8 cellular contexts compared by ENCODE assay signal in genomic region chr16:5072334-5073278, GRCh38. TPM values are rescaled to one million over a fixed set of nuclear protein-coding genes. Genes with fewer than 3 reads are reported as not detected.
DNase-seq lines count a peak whose midpoint lies in the region; ATAC-seq, FAIRE-seq and TF ChIP-seq lines count a peak whose summit lies in the region.

No MANE protein-coding gene starts in this region.

- DNase-seq in GDM1 (lab: John Stamatoyannopoulos, UW) (peak; percentile 2), PC-3 (no peak), esophagus squamous epithelium (lab: John Stamatoyannopoulos, UW) (no peak), GM12891 (ENCODE audit: insufficient read length, low spot score) (no peak)
- no peak for DNase-seq in central memory CD4-positive, alpha-beta T cell

- H3K9ac ChIP-seq in PC-3 (ENCODE audit: low read length), result peak overlapping the region; percentile 81
- no peak overlapping the region for H3K9ac ChIP-seq in parathyroid adenoma

- no peak for FAIRE-seq in GM12891 (lab: Jason Lieb, UNC)

- no peak for TF ChIP-seq CTCF in PC-3 (conservative IDR thresholded peaks at IDR 0.05; ENCODE audit: low read depth, low read length)
- TF ChIP-seq CTCF in esophagus squamous epithelium (IDR thresholded peaks at IDR 0.05), result no peak
- no peak for TF ChIP-seq CTCF in parathyroid adenoma (IDR thresholded peaks at IDR 0.05)

- 43 to 54% methylated on average over 8 of the region's 12 CpGs for WGBS in esophagus squamous epithelium, 2 donors

- H4K20me1 ChIP-seq in PC-3 (ENCODE audit: low read length), result no peaks in the 10 kb centered on the region

- H3K9me3 ChIP-seq in PC-3 (ENCODE audit: low read length) (no peaks in the 10 kb centered on the region), esophagus squamous epithelium (no peaks in the 10 kb centered on the region), parathyroid adenoma (ENCODE audit: control insufficient read depth, low read length) (no peaks in the 10 kb centered on the region)

- H3K36me3 ChIP-seq in PC-3 (ENCODE audit: low read depth, low read length) (no peaks in the 10 kb centered on the region), esophagus squamous epithelium (peaks cover 0 to 44% (median 0%) of the 10 kb centered on the region in 3 donors), parathyroid adenoma (ENCODE audit: control insufficient read depth, insufficient read depth, low read length) (no peaks in the 10 kb centered on the region)

- H3K79me2 ChIP-seq in PC-3 (ENCODE audit: low read length) (peaks cover 17% of the 10 kb centered on the region), parathyroid adenoma (no peaks in the 10 kb centered on the region)

- H2AFZ ChIP-seq in PC-3 (ENCODE audit: low read length), result peak overlapping the region; percentile 95
- peak overlapping the region; percentile 100 for H2AFZ ChIP-seq in parathyroid adenoma

- H3K4me1 ChIP-seq in PC-3 (ENCODE audit: insufficient read depth, low read length) (peaks cover 16% of the 10 kb centered on the region), esophagus squamous epithelium (peaks cover 0 to 24% (median 10%) of the 10 kb centered on the region in 3 donors), parathyroid adenoma (peaks cover 3% of the 10 kb centered on the region)

- ATAC-seq in PC-3 (no peak; the same call in 1 of the 2 replicates), GM19324 (IDR thresholded peaks at IDR 0.05; ENCODE audit: low FRiP score, unreplicated experiment) (no peak), HG02852 (IDR thresholded peaks at IDR 0.05; ENCODE audit: unreplicated experiment) (no peak)

- intact Hi-C loops in PC-3 (cut with micrococcal nuclease), result no loop called here
- intact Hi-C loops in esophagus squamous epithelium (cut with DNase I), result no loop called here

- CTCF ChIA-PET in PC-3 (lab: Charles Lee), result no interaction called here

- POLR2A ChIA-PET in PC-3 (lab: Charles Lee; ENCODE audit: unreplicated experiment), result interaction anchor here (0.6 kb wide), 1 partner anchor 12 kb away, joined by 10 read pairs; no protein-coding TSS in a partner anchor

- H3K4me2 ChIP-seq in PC-3 (ENCODE audit: low read length) (peak overlapping the region; percentile 86), parathyroid adenoma (ENCODE audit: low read length) (peak overlapping the region; percentile 86)

- no peaks in the 10 kb centered on the region for H3F3A ChIP-seq in PC-3 (ENCODE audit: low read length, unreplicated experiment)

- H3K9me2 ChIP-seq in PC-3 (replicated peaks; ENCODE audit: low read length), result no peaks in the 10 kb centered on the region

- H3K27ac ChIP-seq in PC-3 (ENCODE audit: low read length) (0 out of 2 replicates have a peak overlapping the region, but pooled peaks have one; percentile 11), esophagus squamous epithelium (peak overlapping the region; percentile 69 to 86 (median 79)), parathyroid adenoma (peak overlapping the region; percentile 62)

- TSS peak; percentile 55 for BruUV-seq in PC-3 (replicated peaks; lab: Mats Ljungman, UMichigan)

- H3K4me3 ChIP-seq in PC-3 (ENCODE audit: low read length) (peak overlapping the region; percentile 78), esophagus squamous epithelium (peak overlapping the region; percentile 58 to 84 (median 82)), parathyroid adenoma (ENCODE audit: low read depth, low read length) (peak overlapping the region; percentile 68)

- TF ChIP-seq POLR2A in esophagus squamous epithelium (IDR thresholded peaks at IDR 0.05) (no peak), GM12891 (IDR thresholded peaks at IDR 0.05; ENCODE audit: low read depth, low read length) (no peak)

- H3K27me3 ChIP-seq in PC-3 (ENCODE audit: low read length) (no peaks in the 10 kb centered on the region), esophagus squamous epithelium (no peaks in the 10 kb centered on the region), parathyroid adenoma (ENCODE audit: control insufficient read depth, insufficient read depth, low read length) (no peaks in the 10 kb centered on the region)

TF ChIP-seq in GM12891, 5 proteins besides CTCF, POLR2A, EP300 and RAD21:
- no peak for TF ChIP-seq SPI1 (IDR thresholded peaks at IDR 0.05; ENCODE audit: low read depth, low read length)
- no peak for TF ChIP-seq POLR2AphosphoS5 (IDR thresholded peaks at IDR 0.05; ENCODE audit: low read depth, low read length)
- TF ChIP-seq TAF1 (IDR thresholded peaks at IDR 0.05; ENCODE audit: low read depth, low read length), result no peak
- TF ChIP-seq PAX5 (IDR thresholded peaks at IDR 0.05; ENCODE audit: insufficient read depth, low read length, severe bottlenecking), result no peak
- no peak for TF ChIP-seq POU2F2 (IDR thresholded peaks at IDR 0.05; ENCODE audit: low read depth, low read length)

RNA-seq across cellular contexts. Expression of gene ALG1, which starts 1.0 kb away (rescaled TPM):
- total RNA-seq in PC-3 (2014; rRNA removed), result 22.9 and 29.7 TPM in 2 replicates
- 10 to 100 TPM; 14.9 to 18.7 (median 16.5) TPM for total RNA-seq in esophagus squamous epithelium
- 12.4 TPM for polyA plus RNA-seq in GM12891 (2012; ENCODE audit: low read depth, missing spikeins)

RNA-seq across cellular contexts. Expression of gene C16orf89, which starts 6.8 kb away (rescaled TPM):
- total RNA-seq in PC-3 (2014; rRNA removed) (not detected in 2 replicates), esophagus squamous epithelium (1 to 10 TPM in 3 of 4 donors, under 1 TPM in 1; 0.38 to 4.8 (median 2.4) TPM)
- not detected for polyA plus RNA-seq in GM12891 (2012; ENCODE audit: low read depth, missing spikeins)

RNA-seq across cellular contexts. Expression of gene EEF2KMT, which starts 25.0 kb away (rescaled TPM):
- total RNA-seq in PC-3 (2014; rRNA removed) (23.7 and 25.8 TPM in 2 replicates), esophagus squamous epithelium (10 to 100 TPM in 2 of 4 donors, 1 to 10 TPM in 2; 6.3 to 15.8 (median 8.8) TPM)
- polyA plus RNA-seq in GM12891 (2012; ENCODE audit: low read depth, missing spikeins), result 7.0 TPM

RNA-seq across cellular contexts. Expression of gene NAGPA, which starts 38.9 kb away (rescaled TPM):
- total RNA-seq in PC-3 (2014; rRNA removed) (26.2 and 42.9 TPM in 2 replicates), esophagus squamous epithelium (10 to 100 TPM; 19.6 to 34.7 (median 26.0) TPM)
- 6.2 TPM for polyA plus RNA-seq in GM12891 (2012; ENCODE audit: low read depth, missing spikeins)

Comparison
In these comparisons a context has a peak if more than half of its experiments do, and no peak if none do; other contexts are left out.
1. H3K27ac ChIP-seq: peak in every context shown above with its lines; median percentile 79 in esophagus squamous epithelium; 62 in parathyroid adenoma; 11 in PC-3.